ENCODE assay signal across 1 cellular context in the genomic region with DNA sequence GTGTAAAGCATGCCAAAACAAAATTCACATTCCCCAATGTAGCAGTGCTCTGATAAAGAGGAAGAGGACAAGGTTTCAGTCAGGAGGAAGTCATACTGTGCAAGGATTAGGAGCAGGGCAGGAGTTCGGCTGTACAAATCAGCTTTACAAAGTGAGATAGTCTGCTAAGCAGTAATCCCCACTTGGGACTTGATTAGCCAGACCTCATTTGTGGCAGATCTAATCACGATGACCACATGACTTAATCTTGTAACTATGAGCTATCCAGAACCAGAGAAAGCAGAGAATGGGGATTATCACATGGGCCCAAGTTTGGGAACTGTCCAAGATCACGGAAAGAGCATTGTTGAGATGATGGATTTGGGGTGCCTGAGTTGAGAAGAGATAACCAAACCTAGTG.
TF ChIP-seq lines count a peak whose summit lies in the region.

No MANE protein-coding gene starts in this region.

TF ChIP-seq in K562, 482 proteins besides CTCF, POLR2A, EP300 and RAD21 (continued from another document):
- TF ChIP-seq XRCC5 (IDR thresholded peaks at IDR 0.05; ENCODE audit: low read depth, low read length) = no peak
- TF ChIP-seq RCOR1 (IDR thresholded peaks at IDR 0.05; ENCODE audit: borderline replicate concordance in 1 of 2, low read depth in 2 of 2, low read length in 2 of 2) = peak in 1 of 2 experiments; percentile 46; a peak in 1 of 4 replicates
- peak; percentile 38; the same call in 1 of the 2 replicates for TF ChIP-seq CBFA2T3 (IDR thresholded peaks at IDR 0.05)
- TF ChIP-seq GTF2A2 (tag; IDR thresholded peaks at IDR 0.05) = no peak
- no peak for TF ChIP-seq ZNF197 (CRISPR knock-in tag; IDR thresholded peaks at IDR 0.05; ENCODE audit: low read depth)
- no peak for TF ChIP-seq DMBX1 (CRISPR knock-in tag; IDR thresholded peaks at IDR 0.05; ENCODE audit: borderline replicate concordance)
- TF ChIP-seq SPI1 (IDR thresholded peaks at IDR 0.05; ENCODE audit: borderline replicate concordance, low read depth, low read length) = peak; percentile 62; the same call in 1 of the 2 replicates
- peak; percentile 28; the same call in 1 of the 2 replicates for TF ChIP-seq SOX6 (IDR thresholded peaks at IDR 0.05)
- TF ChIP-seq TEAD2 (tag; IDR thresholded peaks at IDR 0.05) = no peak
- TF ChIP-seq, protein P1, sequence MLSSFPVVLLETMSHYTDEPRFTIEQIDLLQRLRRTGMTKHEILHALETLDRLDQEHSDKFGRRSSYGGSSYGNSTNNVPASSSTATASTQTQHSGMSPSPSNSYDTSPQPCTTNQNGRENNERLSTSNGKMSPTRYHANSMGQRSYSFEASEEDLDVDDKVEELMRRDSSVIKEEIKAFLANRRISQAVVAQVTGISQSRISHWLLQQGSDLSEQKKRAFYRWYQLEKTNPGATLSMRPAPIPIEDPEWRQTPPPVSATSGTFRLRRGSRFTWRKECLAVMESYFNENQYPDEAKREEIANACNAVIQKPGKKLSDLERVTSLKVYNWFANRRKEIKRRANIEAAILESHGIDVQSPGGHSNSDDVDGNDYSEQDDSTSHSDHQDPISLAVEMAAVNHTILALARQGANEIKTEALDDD (IDR thresholded peaks at IDR 0.05) = 0 out of 2 replicates have a peak, but pooled peaks have one; percentile 58
TF ChIP-seq in K562: peak in this region for 7.
